Comparison of ENCODE assay signal across 21 cellular contexts in the genomic region with DNA sequence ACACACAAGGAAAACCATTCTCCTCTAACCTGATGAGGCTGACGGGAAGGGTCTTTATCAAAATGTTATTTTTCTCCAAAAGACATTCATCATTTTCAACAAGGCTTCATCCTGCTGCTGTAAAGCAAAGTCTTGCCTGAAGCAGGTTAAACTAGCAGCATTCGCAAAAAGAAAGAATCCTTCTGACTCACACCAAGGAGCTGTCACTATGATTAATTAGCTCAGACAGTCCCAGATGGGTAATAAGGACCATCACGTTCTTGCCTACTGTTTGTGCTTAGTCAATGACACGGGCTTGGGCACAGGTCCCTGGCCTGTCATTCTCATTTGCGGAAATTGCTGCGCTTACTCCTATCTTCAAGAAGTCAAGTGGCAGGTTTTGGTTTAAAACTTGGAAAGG.
"Had no signal": no experiment of that assay in that cellular context is flagged by ENCODE, and none has a peak within 500 bp of the region (broad histone marks: within the 10 kb centered on the region; RNA-seq: fewer than 3 reads in every experiment).

No MANE protein-coding gene starts in this region.

- H3K27me3 ChIP-seq: ascending aorta, esophagus muscularis mucosa, sigmoid colon, upper lobe of right lung had no signal

- ATAC-seq: activated CD8-positive, alpha-beta T cell treated with anti-CD3 and anti-CD28 coated beads for 36 hours; activated T-cell treated with anti-CD3 and anti-CD28 coated beads, Interleukin-2, amount 50 U/mL, for 72 hours; effector memory CD8-positive, alpha-beta T cell; left colon; natural killer cell; stimulated activated naive CD8-positive, alpha-beta T cell treated with anti-CD3 and anti-CD28 coated beads, Interleukin-15, Interleukin-2, amounts not matched to agents 100 U/mL and 50 U/mL, for 24 hours; upper lobe of right lung had no signal

- H3K27ac ChIP-seq: ascending aorta, esophagus muscularis mucosa, prostate gland, sigmoid colon, upper lobe of right lung had no signal

- H3K9me3 ChIP-seq: ascending aorta, esophagus muscularis mucosa, prostate gland, upper lobe of right lung had no signal

- H3K36me3 ChIP-seq: ascending aorta, esophagus muscularis mucosa, prostate gland, sigmoid colon, upper lobe of right lung had no signal

- H3K4me3 ChIP-seq: ascending aorta, esophagus muscularis mucosa, prostate gland, sigmoid colon, upper lobe of right lung had no signal

- DNase-seq: activated CD4-positive, alpha-beta T cell treated with anti-CD3 and anti-CD28 coated beads for 4 hours; activated CD8-positive, alpha-beta memory T cell treated with anti-CD3 and anti-CD28 coated beads, Interleukin-2, amount 50 U/mL, for 4 hours; activated CD8-positive, alpha-beta T cell treated with anti-CD3 and anti-CD28 coated beads for 36 hours; activated gamma-delta T cell treated with Interleukin-2 at 50 U/mL for 16 hours; activated naive CD8-positive, alpha-beta T cell treated with anti-CD3 and anti-CD28 coated beads, Interleukin-2, amount 10 ng/mL, durations not matched to agents 7 days and 5 days; activated T-cell treated with anti-CD3 and anti-CD28 coated beads, Interleukin-2, amount 50 U/mL, for 72 hours; caudate nucleus; effector memory CD8-positive, alpha-beta T cell; head of caudate nucleus; left colon; mammary epithelial cell; natural killer cell; occipital lobe; sigmoid colon; stimulated activated CD4-positive, alpha-beta T cell treated with anti-CD3 and anti-CD28 coated beads, Interleukin-4, amount 100 ng/mL, for 1 hour; stimulated activated CD8-positive, alpha-beta memory T cell treated with anti-CD3 and anti-CD28 coated beads, Interleukin-4, amount 100 ng/mL, for 48 hours; stimulated activated naive CD8-positive, alpha-beta T cell treated with anti-CD3 and anti-CD28 coated beads, Interleukin-15, Interleukin-2, amounts not matched to agents 100 U/mL and 50 U/mL, for 24 hours; upper lobe of right lung had no signal

- H3K4me1 ChIP-seq: ascending aorta, esophagus muscularis mucosa, prostate gland, sigmoid colon, upper lobe of right lung had no signal
